ENCODE assay signal across 23 cellular contexts in the genomic region with DNA sequence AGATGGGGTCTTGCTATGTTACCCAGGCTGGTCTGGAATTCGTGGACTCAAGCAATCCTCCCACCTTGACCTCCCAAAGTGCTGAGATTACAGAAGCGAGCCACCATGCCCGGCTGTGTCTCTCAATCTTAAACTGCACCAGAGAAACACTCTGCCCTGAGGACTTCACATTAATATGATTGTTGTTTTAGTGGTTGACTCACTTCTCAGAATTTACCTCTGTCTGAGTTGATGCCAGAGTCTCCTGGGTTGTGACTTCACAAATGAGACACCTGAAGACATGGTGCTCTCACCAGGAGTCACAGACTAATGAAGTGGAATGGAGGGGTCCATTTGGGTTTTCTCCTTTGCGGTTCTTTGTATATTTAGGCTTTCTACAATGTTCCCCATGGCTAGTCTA.
DNase-seq lines count a peak whose midpoint lies in the region; ATAC-seq, FAIRE-seq and TF ChIP-seq lines count a peak whose summit lies in the region.
"Had no signal": no experiment of that assay in that cellular context is flagged by ENCODE, and none has a peak within 500 bp of the region (broad histone marks: within the 10 kb centered on the region; RNA-seq: fewer than 3 reads in every experiment).

No MANE protein-coding gene starts in this region.

- H3K36me3 ChIP-seq in PC-9 (ENCODE audit: low read depth) (no peaks in the 10 kb centered on the region), bronchial epithelial cell (ENCODE audit: control insufficient read depth, insufficient read depth, low read length) (no peaks in the 10 kb centered on the region)
- H3K36me3 ChIP-seq: BE2C, HAP-1 had no signal

- CTCF ChIA-PET in PC-9 (lab: Charles Lee), result interaction anchor here (0.6 kb wide), 1 partner anchor 20 kb away, joined by 3 read pairs; no protein-coding TSS in a partner anchor

- peak overlapping the region; percentile 99 for H3K27ac ChIP-seq in PC-9
- H3K27ac ChIP-seq: GM23248, KMS-11 had no signal

- peaks cover 42% of the 10 kb centered on the region for H3F3A ChIP-seq in PC-9 (ENCODE audit: insufficient read depth, low read depth)

- intact Hi-C loops in PC-9 (cut with micrococcal nuclease; ENCODE audit: unreplicated experiment), result no loop called here

- H3K4me2 ChIP-seq in PC-9, result peak overlapping the region; percentile 37
- H3K4me2 ChIP-seq: KMS-11 had no signal

- no peaks in the 10 kb centered on the region for H3K9me2 ChIP-seq in PC-9 (ENCODE audit: insufficient read depth)

- H3K4me1 ChIP-seq in PC-9 (replicated peaks; ENCODE audit: insufficient read depth), result peaks cover 58% of the 10 kb centered on the region
- H3K4me1 ChIP-seq: BE2C had no signal

- no peaks in the 10 kb centered on the region for H3K27me3 ChIP-seq in PC-9 (ENCODE audit: insufficient read depth, low read depth)
- H3K27me3 ChIP-seq in bronchial epithelial cell (ENCODE audit: control insufficient read depth, insufficient read depth, low read length), result no peaks in the 10 kb centered on the region
- H3K27me3 ChIP-seq: BE2C had no signal

- peak; percentile 13 for FAIRE-seq in bronchial epithelial cell (lab: Jason Lieb, UNC)
- FAIRE-seq: HTR-8/SVneo, RCC 7860 had no signal

- TF ChIP-seq CTCF in PC-9 (conservative IDR thresholded peaks at IDR 0.05) (no peak), bronchial epithelial cell (IDR thresholded peaks at IDR 0.05; ENCODE audit: insufficient read depth, low read length, severe bottlenecking) (no peak)

- POLR2A ChIA-PET in PC-9 (lab: Charles Lee; ENCODE audit: unreplicated experiment), result interaction anchor here (0.7 to 1.0 kb wide), 2 partner anchors 8 to 20 kb away, joined by 4 read pairs; no protein-coding TSS in a partner anchor

- no peaks in the 10 kb centered on the region for H4K20me1 ChIP-seq in PC-9 (ENCODE audit: insufficient read depth)

- DNase-seq in HPDE6-E6E7 (ENCODE audit: extremely low spot score) (peak; percentile 19), PC-9 (peak in 1 of 2 experiments; percentile 85), bronchial epithelial cell (ENCODE audit: low read depth) (peak; percentile 73), kidney tubule cell (ENCODE audit: low spot score) (peak; percentile 79)
- no peak for DNase-seq in activated effector memory CD4-positive, alpha-beta T cell treated with Interleukin-2 at 50 U/mL for 16 hours
- DNase-seq: BE2C; DMS79 treated with DMSO at 0.1 percent for 48 hours; GM23248; IMR-90; NCI-H1417 treated with DMSO at 0.1 percent for 48 hours; NCI-H187 treated with DMSO at 0.1 percent for 48 hours; NCI-H2107; NCI-H510A; NCI-H748 treated with DMSO at 0.1 percent for 48 hours; NK-92 treated with Interleukin-12 subunit alpha and Interleukin-12 subunit beta, amount 100 ng/mL, for 24 hours; Right ventricle myocardium superior had no signal

- no peak overlapping the region for H2AFZ ChIP-seq in PC-9
- H2AFZ ChIP-seq: GM23248 had no signal

- ATAC-seq in GM19395 (IDR thresholded peaks at IDR 0.05; ENCODE audit: unreplicated experiment) (no peak), GM18907 (IDR thresholded peaks at IDR 0.05; ENCODE audit: unreplicated experiment) (no peak), GM21515 (IDR thresholded peaks at IDR 0.05; ENCODE audit: unreplicated experiment) (no peak)

- no TSS peak for BruUV-seq in PC-9 (replicated peaks; lab: Mats Ljungman, UMichigan)

- peaks cover 8% of the 10 kb centered on the region; the same call in 1 of the 2 replicates for H3K9me3 ChIP-seq in PC-9 (ENCODE audit: insufficient read depth, low read depth)
- H3K9me3 ChIP-seq: BE2C, HAP-1 had no signal

- H3K79me2 ChIP-seq in PC-9 (ENCODE audit: low read depth), result peaks cover 5% of the 10 kb centered on the region; the same call in 1 of the 2 replicates

- H3K4me3 ChIP-seq in PC-9 (no peak overlapping the region), bronchial epithelial cell (ENCODE audit: low read depth, low read length) (no peak overlapping the region)
- H3K4me3 ChIP-seq: GM23248, HAP-1 had no signal
